ENCODE assay signal across 10 cellular contexts in genomic region chr4:111959202-111959601, GRCh38.
DNase-seq lines count a peak whose midpoint lies in the region; ATAC-seq, FAIRE-seq and TF ChIP-seq lines count a peak whose summit lies in the region.
"Had no signal": no experiment of that assay in that cellular context is flagged by ENCODE, and none has a peak within 500 bp of the region (broad histone marks: within the 10 kb centered on the region; RNA-seq: fewer than 3 reads in every experiment).

No MANE protein-coding gene starts in this region.

- no peak for DNase-seq in activated naive CD8-positive, alpha-beta T cell treated with anti-CD3 and anti-CD28 coated beads, Interleukin-2, amount 50 U/mL, for 24 hours
- DNase-seq in activated naive CD8-positive, alpha-beta T cell treated with anti-CD3 and anti-CD28 coated beads for 36 hours: no peak
- DNase-seq in HK-2 (ENCODE audit: unreplicated experiment) (peak; percentile 25), astrocyte (ENCODE audit: low read depth) (peak; percentile 21), urothelium cell line (ENCODE audit: low spot score) (peak; percentile 64), NCI-H2081 treated with DMSO at 0.1 percent for 48 hours (lab: John Stamatoyannopoulos, UW) (no peak), esophagus muscularis mucosa (ENCODE audit: extremely low spot score) (no peak)

- no peak for TF ChIP-seq POLR2A in esophagus muscularis mucosa (IDR thresholded peaks at IDR 0.05; ENCODE audit: low read depth)

- H3K27me3 ChIP-seq in astrocyte (ENCODE audit: insufficient read depth, low read length): no peaks in the 10 kb centered on the region
- no peaks in the 10 kb centered on the region for H3K27me3 ChIP-seq in esophagus muscularis mucosa

- H3K79me2 ChIP-seq in astrocyte (ENCODE audit: insufficient read depth, low read length): no peaks in the 10 kb centered on the region

- no peak for TF ChIP-seq CTCF in astrocyte (IDR thresholded peaks at IDR 0.05; ENCODE audit: insufficient read depth, low read depth, low read length)
- no peak for TF ChIP-seq CTCF in esophagus muscularis mucosa (IDR thresholded peaks at IDR 0.05)

- H3K4me3 Mint-ChIP-seq in activated naive CD8-positive, alpha-beta T cell treated with anti-CD3 and anti-CD28 coated beads, Interleukin-2, amount 50 U/mL, for 24 hours: no peak overlapping the region
- H3K4me3 Mint-ChIP-seq in activated naive CD8-positive, alpha-beta T cell treated with anti-CD3 and anti-CD28 coated beads for 36 hours: no peak overlapping the region
- no peak overlapping the region for H3K4me3 Mint-ChIP-seq in astrocyte (ENCODE audit: unreplicated experiment)
- H3K4me3 Mint-ChIP-seq: mesothelial cell of epicardium had no signal

- H3K9me3 ChIP-seq in astrocyte (ENCODE audit: insufficient read depth, low read depth, low read length) (no peaks in the 10 kb centered on the region), esophagus muscularis mucosa (no peaks in the 10 kb centered on the region)

- H3K4me1 Mint-ChIP-seq in activated naive CD8-positive, alpha-beta T cell treated with anti-CD3 and anti-CD28 coated beads, Interleukin-2, amount 50 U/mL, for 24 hours: no peaks in the 10 kb centered on the region
- no peaks in the 10 kb centered on the region for H3K4me1 Mint-ChIP-seq in activated naive CD8-positive, alpha-beta T cell treated with anti-CD3 and anti-CD28 coated beads for 36 hours
- H3K4me1 Mint-ChIP-seq in astrocyte (ENCODE audit: low read depth, unreplicated experiment): peaks cover 14% of the 10 kb centered on the region

- no peaks in the 10 kb centered on the region for H3K4me1 ChIP-seq in astrocyte (ENCODE audit: insufficient read depth, low read length)
- no peaks in the 10 kb centered on the region for H3K4me1 ChIP-seq in esophagus muscularis mucosa

- TF ChIP-seq EP300 in esophagus muscularis mucosa (IDR thresholded peaks at IDR 0.05): no peak

- H3K9me3 Mint-ChIP-seq in activated naive CD8-positive, alpha-beta T cell treated with anti-CD3 and anti-CD28 coated beads, Interleukin-2, amount 50 U/mL, for 24 hours: no peaks in the 10 kb centered on the region
- no peaks in the 10 kb centered on the region for H3K9me3 Mint-ChIP-seq in activated naive CD8-positive, alpha-beta T cell treated with anti-CD3 and anti-CD28 coated beads for 36 hours
- no peaks in the 10 kb centered on the region for H3K9me3 Mint-ChIP-seq in astrocyte (ENCODE audit: unreplicated experiment)
- H3K9me3 Mint-ChIP-seq: mesothelial cell of epicardium had no signal

- H3K36me3 ChIP-seq in astrocyte (ENCODE audit: insufficient read depth, low read length): no peaks in the 10 kb centered on the region
- no peaks in the 10 kb centered on the region for H3K36me3 ChIP-seq in esophagus muscularis mucosa

- H4K20me1 ChIP-seq in astrocyte (ENCODE audit: insufficient read depth, low read length): no peaks in the 10 kb centered on the region

- peak; percentile 59 for ATAC-seq in activated naive CD8-positive, alpha-beta T cell treated with anti-CD3 and anti-CD28 coated beads, Interleukin-2, amount 50 U/mL, for 24 hours
- ATAC-seq in GM19467 (IDR thresholded peaks at IDR 0.05; ENCODE audit: unreplicated experiment): no peak

- H3K36me3 Mint-ChIP-seq in activated naive CD8-positive, alpha-beta T cell treated with anti-CD3 and anti-CD28 coated beads, Interleukin-2, amount 50 U/mL, for 24 hours (ENCODE audit: low read depth): no peaks in the 10 kb centered on the region
- no peaks in the 10 kb centered on the region for H3K36me3 Mint-ChIP-seq in activated naive CD8-positive, alpha-beta T cell treated with anti-CD3 and anti-CD28 coated beads for 36 hours
- H3K36me3 Mint-ChIP-seq in astrocyte (ENCODE audit: low read depth, unreplicated experiment): no peaks in the 10 kb centered on the region
- H3K36me3 Mint-ChIP-seq: mesothelial cell of epicardium had no signal

- 52% methylated on average over 1 of the region's 1 CpG for WGBS in esophagus muscularis mucosa

- H3K9ac ChIP-seq in astrocyte (ENCODE audit: low read length): no peak overlapping the region

- H3K27ac Mint-ChIP-seq in activated naive CD8-positive, alpha-beta T cell treated with anti-CD3 and anti-CD28 coated beads, Interleukin-2, amount 50 U/mL, for 24 hours: no peak overlapping the region
- H3K27ac Mint-ChIP-seq in activated naive CD8-positive, alpha-beta T cell treated with anti-CD3 and anti-CD28 coated beads for 36 hours: no peak overlapping the region
- peak overlapping the region; percentile 79 for H3K27ac Mint-ChIP-seq in astrocyte (ENCODE audit: unreplicated experiment)
- H3K27ac Mint-ChIP-seq: mesothelial cell of epicardium had no signal

- intact Hi-C loops in esophagus muscularis mucosa (cut with DNase I): no loop called here

- no peak overlapping the region for H3K4me3 ChIP-seq in astrocyte (ENCODE audit: insufficient read depth, low read depth, low read length)
- no peak overlapping the region for H3K4me3 ChIP-seq in esophagus muscularis mucosa

- FAIRE-seq in astrocyte (lab: Jason Lieb, UNC): peak; percentile 55
- peak; percentile 90 for FAIRE-seq in urothelium cell line (lab: Jason Lieb, UNC)
- FAIRE-seq: A204.1 had no signal

- H3K27me3 Mint-ChIP-seq in activated naive CD8-positive, alpha-beta T cell treated with anti-CD3 and anti-CD28 coated beads, Interleukin-2, amount 50 U/mL, for 24 hours: peaks cover 2% of the 10 kb centered on the region
- no peaks in the 10 kb centered on the region for H3K27me3 Mint-ChIP-seq in activated naive CD8-positive, alpha-beta T cell treated with anti-CD3 and anti-CD28 coated beads for 36 hours
- no peaks in the 10 kb centered on the region for H3K27me3 Mint-ChIP-seq in astrocyte (ENCODE audit: low read depth, unreplicated experiment)

- H3K27ac ChIP-seq in astrocyte (ENCODE audit: low read depth, low read length) (no peak overlapping the region), esophagus muscularis mucosa (replicated peaks in 1 of 4) (no peak overlapping the region)

- H3K4me2 ChIP-seq in astrocyte (ENCODE audit: low read length): no peak overlapping the region

- H2AFZ ChIP-seq in astrocyte (ENCODE audit: low read depth, low read length): no peak overlapping the region

Comparison
In these comparisons a context has a peak if more than half of its experiments do, and no peak if none do; other contexts are left out.
1. DNase-seq: peak in HK-2 (single experiment), astrocyte (single experiment) and urothelium cell line (single experiment); none in activated naive CD8-positive, alpha-beta T cell treated with anti-CD3 and anti-CD28 coated beads, Interleukin-2, amount 50 U/mL, for 24 hours (single experiment), activated naive CD8-positive, alpha-beta T cell treated with anti-CD3 and anti-CD28 coated beads for 36 hours (single experiment), NCI-H2081 treated with DMSO at 0.1 percent for 48 hours (single experiment) and esophagus muscularis mucosa (single experiment).